16 cellular contexts compared by ENCODE assay signal in genomic region chr4:147118523-147118922, GRCh38.
DNase-seq lines count a peak whose midpoint lies in the region; ATAC-seq and TF ChIP-seq lines count a peak whose summit lies in the region.
"Had no signal": no experiment of that assay in that cellular context is flagged by ENCODE, and none has a peak within 500 bp of the region (broad histone marks: within the 10 kb centered on the region; RNA-seq: fewer than 3 reads in every experiment).

No MANE protein-coding gene starts in this region.

- no peaks in the 10 kb centered on the region for H3K9me3 ChIP-seq in tibial artery

- no peaks in the 10 kb centered on the region for H3K27me3 ChIP-seq in tibial artery

- POLR2A ChIA-PET in activated CD4-positive, alpha-beta memory T cell treated with anti-CD3 and anti-CD28 coated beads, Interleukin-2, amount 10 ng/mL, durations not matched to agents 7 days and 5 days (lab: Charles Lee) = no interaction called here

- intact Hi-C loops in tibial artery (cut with DNase I; ENCODE audit: low total_unique reads) = no loop called here

- H3K36me3 Mint-ChIP-seq in activated CD4-positive, alpha-beta memory T cell treated with anti-CD3 and anti-CD28 coated beads, Interleukin-2, amount 10 ng/mL, durations not matched to agents 7 days and 5 days (ENCODE audit: low read depth) = no peaks in the 10 kb centered on the region

- in situ Hi-C loops in astrocyte of the spinal cord (cut with HindIII; ENCODE audit: low sequenced_read_pairs) = no loop called here

- H3K27me3 Mint-ChIP-seq in activated CD4-positive, alpha-beta memory T cell treated with anti-CD3 and anti-CD28 coated beads, Interleukin-2, amount 10 ng/mL, durations not matched to agents 7 days and 5 days = no peaks in the 10 kb centered on the region

- no peaks in the 10 kb centered on the region for H3K36me3 ChIP-seq in tibial artery

- peaks cover 0 to 33% (median 13%) of the 10 kb centered on the region in 4 donors for H3K4me1 ChIP-seq in tibial artery

- ATAC-seq in HG02588 (IDR thresholded peaks at IDR 0.05; ENCODE audit: unreplicated experiment) (peak; percentile 59), GM21723 (IDR thresholded peaks at IDR 0.05; ENCODE audit: unreplicated experiment) (no peak), HG03571 (IDR thresholded peaks at IDR 0.05; ENCODE audit: unreplicated experiment) (no peak)
- ATAC-seq: activated naive CD4-positive, alpha-beta T cell treated with anti-CD3 and anti-CD28 coated beads, Interleukin-2, amount 50 U/mL, for 72 hours; T-helper 17 cell had no signal

- DNase-seq in astrocyte of the spinal cord (ENCODE audit: low read depth, low spot score) = peak; percentile 79
- peak; percentile 81 for DNase-seq in iris pigment epithelial cell (ENCODE audit: low read depth)
- DNase-seq in tibial artery = peak in 1 of 2 donors; percentile 47
- DNase-seq in NCI-H2171 treated with DMSO at 0.1 percent for 48 hours (lab: John Stamatoyannopoulos, UW) = no peak
- no peak for DNase-seq in activated CD4-positive, alpha-beta memory T cell treated with anti-CD3 and anti-CD28 coated beads, Interleukin-2, amount 10 ng/mL, durations not matched to agents 7 days and 5 days
- DNase-seq: activated CD4-positive, alpha-beta T cell treated with anti-CD3 and anti-CD28 coated beads, Interleukin-2, amount 50 U/mL, for 1 hour; effector CD8-positive, alpha-beta T cell; naive B cell; NCI-H1417 treated with DMSO at 0.1 percent for 48 hours; NCI-H82; stimulated activated naive CD4-positive, alpha-beta T cell treated with Interleukin-2 at 50 U/mL for 16 hours; T-helper 17 cell had no signal

- no peak overlapping the region for H3K4me3 ChIP-seq in astrocyte of the spinal cord (ENCODE audit: low read depth, low read length)
- no peak overlapping the region for H3K4me3 ChIP-seq in tibial artery

- CTCF ChIA-PET in activated CD4-positive, alpha-beta memory T cell treated with anti-CD3 and anti-CD28 coated beads, Interleukin-2, amount 10 ng/mL, durations not matched to agents 7 days and 5 days (lab: Charles Lee) = no interaction called here

- H3K4me3 Mint-ChIP-seq in activated CD4-positive, alpha-beta memory T cell treated with anti-CD3 and anti-CD28 coated beads, Interleukin-2, amount 10 ng/mL, durations not matched to agents 7 days and 5 days = no peak overlapping the region
- H3K4me3 Mint-ChIP-seq: naive B cell, T-helper 17 cell had no signal

- no peaks in the 10 kb centered on the region for H3K4me1 Mint-ChIP-seq in activated CD4-positive, alpha-beta memory T cell treated with anti-CD3 and anti-CD28 coated beads, Interleukin-2, amount 10 ng/mL, durations not matched to agents 7 days and 5 days
- H3K4me1 Mint-ChIP-seq: naive B cell, T-helper 17 cell had no signal

- H3K9me3 Mint-ChIP-seq in activated CD4-positive, alpha-beta memory T cell treated with anti-CD3 and anti-CD28 coated beads, Interleukin-2, amount 10 ng/mL, durations not matched to agents 7 days and 5 days = peaks cover 4% of the 10 kb centered on the region

- no peak overlapping the region for H3K27ac Mint-ChIP-seq in activated CD4-positive, alpha-beta memory T cell treated with anti-CD3 and anti-CD28 coated beads, Interleukin-2, amount 10 ng/mL, durations not matched to agents 7 days and 5 days
- H3K27ac Mint-ChIP-seq: activated naive CD4-positive, alpha-beta T cell treated with anti-CD3 and anti-CD28 coated beads, Interleukin-2, amount 50 U/mL, for 72 hours; naive B cell; T-helper 17 cell had no signal

- TF ChIP-seq CTCF in astrocyte of the spinal cord (IDR thresholded peaks at IDR 0.05; ENCODE audit: low read depth, low read length) (no peak), tibial artery (IDR thresholded peaks at IDR 0.05) (no peak)

- peak overlapping the region; percentile 45 to 64 for H3K27ac ChIP-seq in tibial artery

Comparison
In these comparisons a context has a peak if more than half of its experiments do, and no peak if none do; other contexts are left out.
1. DNase-seq: peak in astrocyte of the spinal cord (single experiment) and iris pigment epithelial cell (single experiment); none in NCI-H2171 treated with DMSO at 0.1 percent for 48 hours (single experiment) and activated CD4-positive, alpha-beta memory T cell treated with anti-CD3 and anti-CD28 coated beads, Interleukin-2, amount 10 ng/mL, durations not matched to agents 7 days and 5 days (single experiment).